In the genomic region with DNA sequence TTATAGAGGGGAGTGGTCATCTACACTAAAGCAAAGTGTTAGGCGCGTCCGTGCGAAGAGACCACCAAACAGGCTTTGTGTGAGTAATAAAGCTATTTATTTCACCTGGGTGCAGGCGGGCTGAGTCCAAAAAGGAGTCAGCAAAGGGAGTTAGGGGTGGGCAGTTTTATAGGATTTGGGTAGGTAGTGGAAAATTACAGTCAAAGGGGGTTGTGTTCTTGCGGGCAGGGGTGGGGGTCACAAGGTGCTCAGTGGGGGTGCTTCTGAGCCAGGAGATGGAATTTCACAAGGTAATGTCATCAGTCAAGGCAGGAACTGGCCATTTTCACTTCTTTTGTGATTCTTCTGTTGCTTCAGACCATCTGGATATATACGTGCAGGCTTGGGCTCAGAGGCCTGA, we compare ENCODE assay signal across 8 cellular contexts. TPM values are rescaled to one million over a fixed set of nuclear protein-coding genes. Genes with fewer than 3 reads are reported as not detected.
DNase-seq lines count a peak whose midpoint lies in the region; ATAC-seq and TF ChIP-seq lines count a peak whose summit lies in the region.

No MANE protein-coding gene starts in this region.

- H3K9me3 Mint-ChIP-seq in T-helper 2 cell treated with Interferon-gamma antibody and Interleukin-4, amounts not matched to agents 5 μg/mL and 100 μg/mL, for 36 hours = peaks cover 13% of the 10 kb centered on the region

- DNase-seq in GM23248 (no peak), fibroblast of villous mesenchyme (ENCODE audit: low read depth) (no peak), skeletal muscle cell (ENCODE audit: low read depth) (no peak), KBM-7 (no peak), activated gamma-delta T cell treated with Interleukin-2 at 50 U/mL for 16 hours (no peak)
- no peak for DNase-seq in T-helper 2 cell treated with Interferon-gamma antibody and Interleukin-4, amounts not matched to agents 5 μg/mL and 100 μg/mL, for 36 hours (ENCODE audit: low spot score)

- ATAC-seq in GM21717 (IDR thresholded peaks at IDR 0.05; ENCODE audit: unreplicated experiment) (no peak), HG03342 (IDR thresholded peaks at IDR 0.05; ENCODE audit: unreplicated experiment) (no peak)

- H3K79me2 ChIP-seq in GM23248 (ENCODE audit: insufficient read depth) = peaks cover 50% of the 10 kb centered on the region

- no peaks in the 10 kb centered on the region for H3K9me2 ChIP-seq in GM23248 (ENCODE audit: insufficient read depth)

- H3K4me2 ChIP-seq in GM23248 (ENCODE audit: unreplicated experiment) = peak overlapping the region; percentile 93

- no peak for TF ChIP-seq CTCF in fibroblast of villous mesenchyme (IDR thresholded peaks at IDR 0.05; ENCODE audit: insufficient read depth, low read depth, low read length)

- H2AFZ ChIP-seq in GM23248 = no peak overlapping the region

- peaks cover 39% of the 10 kb centered on the region for H3K36me3 ChIP-seq in GM23248 (ENCODE audit: low read depth)

- peaks cover 46% of the 10 kb centered on the region for H3K36me3 Mint-ChIP-seq in T-helper 2 cell treated with Interferon-gamma antibody and Interleukin-4, amounts not matched to agents 5 μg/mL and 100 μg/mL, for 36 hours (ENCODE audit: low read depth)

- H3K4me1 Mint-ChIP-seq in T-helper 2 cell treated with Interferon-gamma antibody and Interleukin-4, amounts not matched to agents 5 μg/mL and 100 μg/mL, for 36 hours (ENCODE audit: low read depth) = peaks cover 38% of the 10 kb centered on the region

- H3K27ac ChIP-seq in GM23248 = no peak overlapping the region

- H3K4me3 ChIP-seq in GM23248 (peak overlapping the region; percentile 94), fibroblast of villous mesenchyme (ENCODE audit: low read depth, low read length) (peak overlapping the region; percentile 94), skeletal muscle cell (ENCODE audit: low read depth, low read length) (peak overlapping the region; percentile 93)

- in situ Hi-C loops in GM23248 (cut with MboI) (no loop called here), KBM-7 (cut with MboI; ENCODE audit: low pct_unique_long_range_greater_than_20kb, low sequenced_read_pairs) (no loop called here)

- H3K9me3 ChIP-seq in GM23248 (ENCODE audit: low read depth) = no peaks in the 10 kb centered on the region

- H3K4me3 Mint-ChIP-seq in T-helper 2 cell treated with Interferon-gamma antibody and Interleukin-4, amounts not matched to agents 5 μg/mL and 100 μg/mL, for 36 hours = peak overlapping the region; percentile 95

- H3F3A ChIP-seq in GM23248 (ENCODE audit: insufficient read depth) = peaks cover 27% of the 10 kb centered on the region

- H3K9ac ChIP-seq in GM23248 = peak overlapping the region; percentile 91

- H3K27me3 Mint-ChIP-seq in T-helper 2 cell treated with Interferon-gamma antibody and Interleukin-4, amounts not matched to agents 5 μg/mL and 100 μg/mL, for 36 hours (ENCODE audit: low read depth) = no peaks in the 10 kb centered on the region

- H3K27ac Mint-ChIP-seq in T-helper 2 cell treated with Interferon-gamma antibody and Interleukin-4, amounts not matched to agents 5 μg/mL and 100 μg/mL, for 36 hours = peak overlapping the region; percentile 97

- no peaks in the 10 kb centered on the region for H3K27me3 ChIP-seq in GM23248 (replicated peaks; ENCODE audit: insufficient read depth)

- H4K20me1 ChIP-seq in GM23248 (ENCODE audit: insufficient read depth) = no peaks in the 10 kb centered on the region

- WGBS in GM23248 (ENCODE audit: low coverage in 1 of 2, low lambda C conversion rate in 2 of 2, missing lambda C conversion rate in 2 of 2), 2 experiments = 27 to 29% methylated on average over 7 of the region's 7 CpGs

- peaks cover 21% of the 10 kb centered on the region for H3K4me1 ChIP-seq in GM23248 (ENCODE audit: insufficient read depth)

RNA-seq across cellular contexts. Expression of a gene that starts 47.1 kb away (rescaled TPM):
- 2.3 and 7.3 TPM in 2 replicates for total RNA-seq in GM23248 (2014; rRNA removed; shearing (Covaris generic))
- polyA plus RNA-seq in GM23248 (2016; fragmentation: Nextera tagmentation; extraction: Ambion mirVana) = 7.8 and 8.6 TPM in 2 replicates
- total RNA-seq in fibroblast of villous mesenchyme = 2.6 and 8.6 TPM in 2 replicates

RNA-seq across cellular contexts. Expression of a gene that starts 47.4 kb away (rescaled TPM):
- total RNA-seq in GM23248 (2014; rRNA removed; shearing (Covaris generic)) = 33.3 and 77.9 TPM in 2 replicates
- 43.1 and 47.1 TPM in 2 replicates for polyA plus RNA-seq in GM23248 (2016; fragmentation: Nextera tagmentation; extraction: Ambion mirVana)
- total RNA-seq in fibroblast of villous mesenchyme = 28.3 and 59.2 TPM in 2 replicates

RNA-seq across cellular contexts. Expression of a gene that starts 54.2 kb away (rescaled TPM):
- total RNA-seq in GM23248 (2014; rRNA removed; shearing (Covaris generic)) = 70.9 and 85.5 TPM in 2 replicates
- 86.2 and 93.6 TPM in 2 replicates for polyA plus RNA-seq in GM23248 (2016; fragmentation: Nextera tagmentation; extraction: Ambion mirVana)
- total RNA-seq in fibroblast of villous mesenchyme = 87.9 and 111 TPM in 2 replicates

RNA-seq across cellular contexts. Expression of a gene that starts 54.7 kb away (rescaled TPM):
- not detected in 2 replicates for total RNA-seq in GM23248 (2014; rRNA removed; shearing (Covaris generic))
- polyA plus RNA-seq in GM23248 (2016; fragmentation: Nextera tagmentation; extraction: Ambion mirVana) = not detected in 2 replicates
- under 0.01 TPM in 1 of 2 replicates, not detected in the other for total RNA-seq in fibroblast of villous mesenchyme
